Comparison of ENCODE assay signal across 1 cellular context in genomic region chr4:6405417-6405747, GRCh38.
TF ChIP-seq lines count a peak whose summit lies in the region.

No MANE protein-coding gene starts in this region.

TF ChIP-seq in SK-N-SH, 30 proteins besides CTCF, POLR2A, EP300 and RAD21 (continued from another document):
- TF ChIP-seq FOXJ3 (CRISPR knock-in tag; IDR thresholded peaks at IDR 0.05) (no peak), PBX3 (IDR thresholded peaks at IDR 0.05) (no peak), USF2 (IDR thresholded peaks at IDR 0.05; ENCODE audit: borderline replicate concordance, low read depth, low read length) (no peak), REST (IDR thresholded peaks at IDR 0.05; ENCODE audit: low read depth, low read length) (no peak)
